23 cellular contexts compared by ENCODE assay signal in genomic region chr19:30693179-30693578, GRCh38.
DNase-seq lines count a peak whose midpoint lies in the region; TF ChIP-seq lines count a peak whose summit lies in the region.
"Had no signal": no experiment of that assay in that cellular context is flagged by ENCODE, and none has a peak within 500 bp of the region (broad histone marks: within the 10 kb centered on the region; RNA-seq: fewer than 3 reads in every experiment).

No MANE protein-coding gene starts in this region.

- intact Hi-C loops in A673 (cut with micrococcal nuclease; ENCODE audit: unreplicated experiment) (loop anchor here (5.0 to 10.0 kb wide), 2 partner anchors 652 to 1349 kb away; partner anchors contain the start of gene TSHZ3), dorsolateral prefrontal cortex (cut with DNase I) (loop anchor here in 1 of 2 donors (10.0 kb wide), 1 partner anchor 652 kb away; the partner anchor contains the start of gene TSHZ3)

- TF ChIP-seq CTCF in A673 (conservative IDR thresholded peaks at IDR 0.05; ENCODE audit: low read depth, low read length) (no peak), dorsolateral prefrontal cortex (IDR thresholded peaks at IDR 0.05 in 54 of 56, conservative IDR thresholded peaks at IDR 0.05 in 2 of 56; ENCODE audit: low read depth in 1 of 56, partially characterized antibody in 56 of 56) (no peak), retinal pigment epithelial cell (conservative IDR thresholded peaks at IDR 0.05; ENCODE audit: low read depth, low read length) (no peak)

- CTCF ChIA-PET in A673 (lab: Charles Lee), result interaction anchor here (0.6 to 1.2 kb wide), 4 partner anchors 24 to 266 kb away, joined by 3 to 13 read pairs (median 4); no protein-coding TSS in a partner anchor

- no peaks in the 10 kb centered on the region for H3K9me3 ChIP-seq in A673 (ENCODE audit: low read depth, low read length, poor library complexity, severe bottlenecking)
- H3K9me3 ChIP-seq: body of pancreas, Caco-2 had no signal

- H3K4me3 ChIP-seq in A673 (ENCODE audit: low read depth, low read length, poor library complexity, severe bottlenecking) (no peak overlapping the region), dorsolateral prefrontal cortex (peak overlapping the region in 14 of 59 donors; percentile 23 to 59 (median 48)), retinal pigment epithelial cell (ENCODE audit: low read length) (peak overlapping the region; percentile 25)
- H3K4me3 ChIP-seq: body of pancreas had no signal

- no TSS peak for BruUV-seq in A673 (replicated peaks; lab: Mats Ljungman, UMichigan)

- H3K27ac ChIP-seq in A673 (ENCODE audit: low read depth, low read length, poor library complexity, severe bottlenecking) (peak overlapping the region; percentile 84), dorsolateral prefrontal cortex (peak overlapping the region in 47 of 59 donors; percentile 13 to 97 (median 83))
- H3K27ac ChIP-seq: body of pancreas, KMS-11 had no signal

- H3K27me3 ChIP-seq in A673 (replicated peaks; ENCODE audit: insufficient read depth, low read depth, low read length, poor library complexity) (no peaks in the 10 kb centered on the region), dorsolateral prefrontal cortex (no peaks in the 10 kb centered on the region)

- POLR2A ChIA-PET in A673 (lab: Charles Lee; ENCODE audit: low non-redundant PET), result interaction anchor here (0.6 kb wide), 1 partner anchor 265 kb away, joined by 5 read pairs; no protein-coding TSS in a partner anchor

- peak; percentile 77 for DNase-seq in A673 (ENCODE audit: low spot score)
- peak; percentile 86 for DNase-seq in NCI-H2171 (lab: John Stamatoyannopoulos, UW)
- no peak for DNase-seq in dorsolateral prefrontal cortex
- DNase-seq in retinal pigment epithelial cell (ENCODE audit: low read depth), result no peak
- DNase-seq in NCI-H2107 treated with DMSO at 0.1 percent for 48 hours (lab: John Stamatoyannopoulos, UW; ENCODE audit: unreplicated experiment), result no peak
- no peak for DNase-seq in AG08396 (ENCODE audit: low spot score)
- DNase-seq in activated T-cell treated with anti-CD3 and anti-CD28 coated beads, Interleukin-2, amount 50 U/mL, for 1 hour, result no peak
- no peak for DNase-seq in RKO (ENCODE audit: low spot score)
- DNase-seq: 8988T; activated CD4-positive, CD25-positive, alpha-beta regulatory T cell; activated naive CD4-positive, alpha-beta T cell treated with Interleukin-2 at 50 U/mL for 16 hours; Caco-2; midbrain; natural killer cell; NCI-H1417 treated with DMSO at 0.1 percent for 48 hours; NCI-H510A treated with DMSO at 0.1 percent for 48 hours; NK-92 treated with Interleukin-12 subunit alpha and Interleukin-12 subunit beta, amount 100 ng/mL, for 24 hours; SIG-M5; small intestine; stimulated activated CD4-positive, alpha-beta T cell treated with anti-CD3 and anti-CD28 coated beads, Interleukin-2, amount 100 ng/mL, for 24 hours; T-helper 1 cell had no signal

- peaks cover 39% of the 10 kb centered on the region for H3K4me1 ChIP-seq in A673 (ENCODE audit: insufficient read depth, low read length, poor library complexity, severe bottlenecking)
- H3K4me1 ChIP-seq: body of pancreas, Caco-2 had no signal

- H3K36me3 ChIP-seq in A673 (ENCODE audit: insufficient read depth, low read length, poor library complexity, severe bottlenecking), result no peaks in the 10 kb centered on the region

Comparison
In these comparisons a context has a peak if more than half of its experiments do, and no peak if none do; other contexts are left out.
1. DNase-seq: peak in A673 (single experiment) and NCI-H2171 (single experiment); none in dorsolateral prefrontal cortex (0 of 10), retinal pigment epithelial cell (single experiment), NCI-H2107 treated with DMSO at 0.1 percent for 48 hours (single experiment), AG08396 (single experiment), activated T-cell treated with anti-CD3 and anti-CD28 coated beads, Interleukin-2, amount 50 U/mL, for 1 hour (single experiment) and RKO (single experiment).